Comparison of ENCODE assay signal across 19 cellular contexts in the genomic region with DNA sequence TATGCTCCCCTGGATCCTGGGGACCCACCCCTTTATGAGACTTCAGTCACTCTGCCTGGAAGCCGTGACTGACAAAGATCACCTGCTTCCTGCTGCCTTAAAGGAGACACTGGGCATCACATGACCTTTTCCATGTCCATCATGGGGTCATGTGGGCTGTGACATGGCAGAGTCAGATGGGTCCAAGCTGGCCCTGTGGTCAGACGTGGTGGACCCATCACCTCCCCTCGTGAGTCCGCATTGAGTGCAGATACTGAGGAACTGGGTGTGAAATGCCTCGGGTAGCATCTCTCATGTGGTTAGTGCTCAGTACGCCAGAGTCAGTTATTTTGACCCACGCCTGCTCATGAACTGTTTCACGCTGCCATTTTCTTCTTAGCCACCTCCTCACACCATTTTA. TPM values are rescaled to one million over a fixed set of nuclear protein-coding genes. Genes with fewer than 3 reads are reported as not detected.
A peak's percentile ranks its signal among the peaks of the same experiment; 100 is the strongest.
DNase-seq lines count a peak whose midpoint lies in the region; ATAC-seq and TF ChIP-seq lines count a peak whose summit lies in the region.
"Had no signal": no experiment of that assay in that cellular context is flagged by ENCODE, and none has a peak within 500 bp of the region (broad histone marks: within the 10 kb centered on the region; RNA-seq: fewer than 3 reads in every experiment).

No MANE protein-coding gene starts in this region.

- H3K27ac ChIP-seq in DOHH2 (ENCODE audit: low read depth, low read length) (peak overlapping the region; percentile 82), RWPE1 (peak overlapping the region; percentile 12), trophoblast cell (ENCODE audit: low read depth, low read length) (no peak overlapping the region)
- H3K27ac ChIP-seq: HL-60 had no signal

- no peak overlapping the region for H4K8ac ChIP-seq in trophoblast cell (ENCODE audit: low read depth, low read length)

- H2AFZ ChIP-seq in trophoblast cell (ENCODE audit: insufficient read depth, low read length, poor library complexity) = no peak overlapping the region

- H3K4me3 Mint-ChIP-seq in stimulated activated naive B cell treated with anti-CD40 and anti-IgM and Interleukin-4, amounts not matched to agents 10 μg/mL and 1 μg/mL and 100 μg/mL, for 72 hours = no peak overlapping the region

- H3K79me2 ChIP-seq in DOHH2 (ENCODE audit: control insufficient read depth, low read length) (peaks cover 89% of the 10 kb centered on the region), trophoblast cell (ENCODE audit: control insufficient read depth, insufficient read depth, low read length, poor library complexity) (no peaks in the 10 kb centered on the region)

- H4K20me1 ChIP-seq in DOHH2 (ENCODE audit: control insufficient read depth, insufficient read depth, low read depth, low read length) = no peaks in the 10 kb centered on the region

- peaks cover 0 to 8% of the 10 kb centered on the region in 2 donors for H3K36me3 Mint-ChIP-seq in stimulated activated naive B cell treated with anti-CD40 and anti-IgM and Interleukin-4, amounts not matched to agents 10 μg/mL and 1 μg/mL and 100 μg/mL, for 72 hours

- no peaks in the 10 kb centered on the region for H3K79me1 ChIP-seq in trophoblast cell (ENCODE audit: low read length)

- H3K4me1 ChIP-seq in DOHH2 (ENCODE audit: control insufficient read depth, low read length) (peaks cover 68% of the 10 kb centered on the region), trophoblast cell (ENCODE audit: control insufficient read depth in 1 of 2, insufficient read depth in 2 of 2, low read length in 2 of 2) (peaks cover 4 to 5% of the 10 kb centered on the region in 2 experiments)

- WGBS in trophoblast cell (ENCODE audit: extremely low coverage, insufficient coverage, insufficient read length) = no CpG with 5 or more reads among the region's 8 CpGs

- H4K12ac ChIP-seq in trophoblast cell (ENCODE audit: low read depth, low read length) = no peak overlapping the region

- H3K23ac ChIP-seq in trophoblast cell (ENCODE audit: low read length) = no peak overlapping the region

- DNase-seq in RWPE1 (ENCODE audit: low spot score) = no peak
- DNase-seq in foreskin melanocyte = peak; percentile 91
- DNase-seq in stimulated activated naive B cell treated with anti-CD40 and anti-IgM and Interleukin-4, amounts not matched to agents 10 μg/mL and 1 μg/mL and 100 μg/mL, for 72 hours = no peak
- DNase-seq in trophoblast cell = no peak
- DNase-seq: C1 segment of cervical spinal cord, DMS53, KBM-7, MG63, NCI-H1105, NCI-H1694 treated with DMSO at 0.1 percent for 48 hours, NCI-H446 treated with DMSO at 0.1 percent for 48 hours, NCI-H774, Right ventricle myocardium superior had no signal

- H3K27ac Mint-ChIP-seq in stimulated activated naive B cell treated with anti-CD40 and anti-IgM and Interleukin-4, amounts not matched to agents 10 μg/mL and 1 μg/mL and 100 μg/mL, for 72 hours = peak overlapping the region; percentile 85

- no peaks in the 10 kb centered on the region for H3K9me2 ChIP-seq in DOHH2 (replicated peaks; ENCODE audit: control insufficient read depth, low read length)

- no peak for TF ChIP-seq CTCF in DOHH2 (IDR thresholded peaks at IDR 0.05; ENCODE audit: low read depth, low read length, poor library complexity, severe bottlenecking)
- TF ChIP-seq CTCF in RWPE1 (conservative IDR thresholded peaks at IDR 0.05; ENCODE audit: low read depth) = no peak

- POLR2A ChIA-PET in RWPE1 (lab: Yijun Ruan, JAX; ENCODE audit: low non-redundant PET) = no interaction called here

- H3K4me3 ChIP-seq in DOHH2 (ENCODE audit: low read length) (peak overlapping the region; percentile 48), trophoblast cell (ENCODE audit: low read depth, low read length) (no peak overlapping the region)
- H3K4me3 ChIP-seq: MG63 had no signal

- no peak overlapping the region for H2BK12ac ChIP-seq in trophoblast cell (ENCODE audit: low read length)

- CTCF ChIA-PET in RWPE1 (lab: Yijun Ruan, JAX) = no interaction called here

- H3K4me2 ChIP-seq in DOHH2 (ENCODE audit: low read length) = peak overlapping the region; percentile 68
- no peak overlapping the region for H3K4me2 ChIP-seq in trophoblast cell (ENCODE audit: low read length)

- ATAC-seq in stimulated activated naive B cell treated with anti-CD40 and anti-IgM and Interleukin-4, amounts not matched to agents 10 μg/mL and 1 μg/mL and 100 μg/mL, for 72 hours (replicated peaks) = no peak
- no peak for ATAC-seq in esophagus mucosa
- ATAC-seq in GM19463 (IDR thresholded peaks at IDR 0.05; ENCODE audit: unreplicated experiment) = no peak
- ATAC-seq: Panc1, SK-N-SH treated with all-trans-retinoic acid at 6 μM for 48 hours had no signal

- H3K27me3 ChIP-seq in DOHH2 (ENCODE audit: control insufficient read depth, low read length) (no peaks in the 10 kb centered on the region), trophoblast cell (ENCODE audit: insufficient read depth, low read length) (no peaks in the 10 kb centered on the region)
- H3K27me3 ChIP-seq: MG63 had no signal

- H3K36me3 ChIP-seq in DOHH2 (ENCODE audit: control insufficient read depth, low read length) = peaks cover 10% of the 10 kb centered on the region
- no peaks in the 10 kb centered on the region for H3K36me3 ChIP-seq in trophoblast cell (ENCODE audit: control insufficient read depth in 1 of 2, insufficient read depth in 2 of 2, low read length in 2 of 2)

- H2BK5ac ChIP-seq in trophoblast cell (ENCODE audit: low read depth, low read length, poor library complexity) = no peak overlapping the region

- H2BK120ac ChIP-seq in trophoblast cell (ENCODE audit: insufficient read depth, low read length, poor library complexity) = no peak overlapping the region

- H3K4me1 Mint-ChIP-seq in stimulated activated naive B cell treated with anti-CD40 and anti-IgM and Interleukin-4, amounts not matched to agents 10 μg/mL and 1 μg/mL and 100 μg/mL, for 72 hours = peaks cover 40 to 56% of the 10 kb centered on the region in 2 donors

- H3K9me3 ChIP-seq in DOHH2 (ENCODE audit: control insufficient read depth, insufficient read depth, low read length) = no peaks in the 10 kb centered on the region
- no peaks in the 10 kb centered on the region for H3K9me3 ChIP-seq in trophoblast cell (ENCODE audit: insufficient read depth, low read depth, low read length)
- H3K9me3 ChIP-seq: MG63 had no signal

- H3K14ac ChIP-seq in trophoblast cell (ENCODE audit: low read length) = no peak overlapping the region

- H3F3A ChIP-seq in DOHH2 (ENCODE audit: control insufficient read depth, insufficient read depth) = peaks cover 10% of the 10 kb centered on the region

- H4K91ac ChIP-seq in trophoblast cell (ENCODE audit: low read depth, low read length) = no peak overlapping the region

- H3K4ac ChIP-seq in trophoblast cell (ENCODE audit: low read depth, low read length) = no peak overlapping the region

- H3K27me3 Mint-ChIP-seq in stimulated activated naive B cell treated with anti-CD40 and anti-IgM and Interleukin-4, amounts not matched to agents 10 μg/mL and 1 μg/mL and 100 μg/mL, for 72 hours = no peaks in the 10 kb centered on the region

- no peak overlapping the region for H3K18ac ChIP-seq in trophoblast cell (ENCODE audit: low read length)

- H2AK5ac ChIP-seq in trophoblast cell (ENCODE audit: low read length) = no peak overlapping the region

- no peak overlapping the region for H3K9ac ChIP-seq in trophoblast cell (ENCODE audit: low read length)

- no peaks in the 10 kb centered on the region for H3K9me3 Mint-ChIP-seq in stimulated activated naive B cell treated with anti-CD40 and anti-IgM and Interleukin-4, amounts not matched to agents 10 μg/mL and 1 μg/mL and 100 μg/mL, for 72 hours

RNA-seq across cellular contexts. Expression of gene NKPD1, which starts 27.1 kb away (rescaled TPM):
- total RNA-seq in esophagus mucosa = 1.00 TPM
- 0.10 TPM in 2 replicates for polyA plus RNA-seq in trophoblast cell (2013)
- total RNA-seq: Right ventricle myocardium superior had no signal

RNA-seq across cellular contexts. Expression of gene PPP1R37, which starts 40.7 kb away (rescaled TPM):
- 24.2 TPM for total RNA-seq in esophagus mucosa
- 12.8 and 12.9 TPM in 2 replicates for polyA plus RNA-seq in trophoblast cell (2013)

RNA-seq across cellular contexts. Expression of gene TRAPPC6A, which starts 44.4 kb away (rescaled TPM):
- 19.6 TPM for total RNA-seq in esophagus mucosa
- 23.3 and 24.2 TPM in 2 replicates for polyA plus RNA-seq in trophoblast cell (2013)

RNA-seq across cellular contexts. Expression of gene BLOC1S3, which starts 44.9 kb away (rescaled TPM):
- 8.8 TPM for total RNA-seq in esophagus mucosa
- polyA plus RNA-seq in trophoblast cell (2013) = 12.9 and 13.8 TPM in 2 replicates

RNA-seq across cellular contexts. Expression of gene GEMIN7, which starts 54.6 kb away (rescaled TPM):
- total RNA-seq in esophagus mucosa = 18.7 TPM
- 18.4 and 19.0 TPM in 2 replicates for polyA plus RNA-seq in trophoblast cell (2013)
